Comparison of ENCODE assay signal across 18 cellular contexts in the genomic region with DNA sequence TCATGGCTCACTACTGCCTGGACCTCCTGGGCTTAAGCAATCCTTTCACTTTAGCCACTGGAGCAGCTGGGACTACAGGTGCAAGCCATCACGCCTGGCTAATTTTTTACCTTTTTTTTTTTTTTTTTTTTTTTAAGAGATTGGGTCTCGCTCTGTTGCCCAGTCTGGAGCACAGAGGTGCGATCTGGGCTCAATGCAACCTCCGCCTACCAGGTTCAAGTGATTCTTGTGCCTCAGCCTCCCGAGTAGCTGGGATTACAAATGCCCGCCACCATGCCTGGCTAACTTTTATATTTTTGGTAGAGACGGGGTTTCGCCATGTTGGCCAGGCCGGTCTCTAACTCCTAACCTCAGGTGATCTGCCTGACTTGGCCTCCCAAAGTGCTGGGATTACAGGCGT. TPM values are rescaled to one million over a fixed set of nuclear protein-coding genes. Genes with fewer than 3 reads are reported as not detected.
DNase-seq lines count a peak whose midpoint lies in the region; ATAC-seq, FAIRE-seq and TF ChIP-seq lines count a peak whose summit lies in the region.
"Had no signal": no experiment of that assay in that cellular context is flagged by ENCODE, and none has a peak within 500 bp of the region (broad histone marks: within the 10 kb centered on the region; RNA-seq: fewer than 3 reads in every experiment).

No MANE protein-coding gene starts in this region.

- TF ChIP-seq CTCF in HEK293 (tag by site-specific recombination; IDR thresholded peaks at IDR 0.05) (no peak), OCI-LY7 (conservative IDR thresholded peaks at IDR 0.05; ENCODE audit: low read length) (no peak), K562 (IDR thresholded peaks at IDR 0.05 in 2 of 3, conservative IDR thresholded peaks at IDR 0.05 in 1 of 3; ENCODE audit: insufficient read depth in 2 of 3, low read depth in 1 of 3, low read length in 3 of 3) (no peak)

- H3K4me3 ChIP-seq in HEK293 (ENCODE audit: low read depth, low read length) (no peak overlapping the region), OCI-LY7 (ENCODE audit: low read depth, low read length, poor library complexity, severe bottlenecking) (no peak overlapping the region), K562 (no peak overlapping the region)
- H3K4me3 ChIP-seq: BLaER1 treated with 17β-estradiol and CSF1 and Interleukin-3, amounts not matched to agents 10 nM and 100 nM had no signal

- FAIRE-seq in K562 (lab: Jason Lieb, UNC): no peak
- FAIRE-seq: D721Med, GM12891, GM19239 had no signal

- no peak for TF ChIP-seq EP300 in K562 (IDR thresholded peaks at IDR 0.05; ENCODE audit: low read length)

- no TSS peak for BruUV-seq in OCI-LY7 (replicated peaks; lab: Mats Ljungman, UMichigan)
- BruUV-seq in K562 (replicated peaks; lab: Mats Ljungman, UMichigan): no TSS peak

- no peaks in the 10 kb centered on the region for H3K27me3 ChIP-seq in K562 (ENCODE audit: control insufficient read depth in 2 of 2, insufficient read depth in 2 of 2, low read length in 2 of 2)
- H3K27me3 ChIP-seq: BLaER1 treated with 17β-estradiol and CSF1 and Interleukin-3, amounts not matched to agents 10 nM and 100 nM had no signal

- intact Hi-C loops in OCI-LY7 (cut with micrococcal nuclease; ENCODE audit: unreplicated experiment): no loop called here
- intact Hi-C loops in K562 (cut with micrococcal nuclease): no loop called here

- no peaks in the 10 kb centered on the region for H3K9me3 ChIP-seq in HEK293 (ENCODE audit: control insufficient read depth, insufficient read depth, low read depth, low read length)
- H3K9me3 ChIP-seq in OCI-LY7 (ENCODE audit: low read length): no peaks in the 10 kb centered on the region
- no peaks in the 10 kb centered on the region for H3K9me3 ChIP-seq in K562 (replicated peaks; ENCODE audit: control insufficient read depth, insufficient read depth, low read depth, low read length)
- H3K9me3 ChIP-seq: BLaER1 treated with 17β-estradiol and CSF1 and Interleukin-3, amounts not matched to agents 10 nM and 100 nM; Caco-2 had no signal

- H4K20me1 ChIP-seq in OCI-LY7 (ENCODE audit: insufficient read depth, low read length): no peaks in the 10 kb centered on the region
- no peaks in the 10 kb centered on the region for H4K20me1 ChIP-seq in K562 (replicated peaks; ENCODE audit: control insufficient read depth, insufficient read depth, low read length)
- H4K20me1 ChIP-seq: BLaER1 treated with 17β-estradiol and CSF1 and Interleukin-3, amounts not matched to agents 10 nM and 100 nM had no signal

- TF ChIP-seq RAD21 in K562 (CRISPR knock-in tag; conservative IDR thresholded peaks at IDR 0.05 in 1 of 2, IDR thresholded peaks at IDR 0.05 in 1 of 2): no peak

- H3K9me1 ChIP-seq in K562 (ENCODE audit: control insufficient read depth, insufficient read depth, low read length): no peaks in the 10 kb centered on the region

- in situ Hi-C loops in K562 (cut with MboI): no loop called here

- H3K9ac ChIP-seq in K562 (ENCODE audit: insufficient read depth in 1 of 2, low read depth in 2 of 2, low read length in 2 of 2): no peak overlapping the region
- H3K9ac ChIP-seq: BLaER1 treated with 17β-estradiol and CSF1 and Interleukin-3, amounts not matched to agents 10 nM and 100 nM had no signal

- H2AFZ ChIP-seq in OCI-LY7 (ENCODE audit: low read length) (no peak overlapping the region), K562 (ENCODE audit: low read depth, low read length) (no peak overlapping the region)

- POLR2A ChIA-PET in HEK293 (lab: Yijun Ruan, JAX): no interaction called here
- POLR2A ChIA-PET in OCI-LY7 (lab: Charles Lee): no interaction called here
- POLR2A ChIA-PET in K562 (lab: Yijun Ruan, JAX): interaction anchor here (1.9 kb wide), 1 partner anchor 12 kb away, joined by 6 read pairs; no protein-coding TSS in a partner anchor

- no peak overlapping the region for H3K27ac ChIP-seq in HEK293 (ENCODE audit: extremely low read depth, low read depth, low read length)
- H3K27ac ChIP-seq in OCI-LY7 (ENCODE audit: low read depth, low read length, poor library complexity, severe bottlenecking): no peak overlapping the region
- H3K27ac ChIP-seq in K562 (ENCODE audit: extremely low read depth, low read depth, low read length): no peak overlapping the region
- H3K27ac ChIP-seq: BLaER1 treated with 17β-estradiol and CSF1 and Interleukin-3, amounts not matched to agents 10 nM and 100 nM; C4-2B had no signal

- no peak for ATAC-seq in K562
- ATAC-seq: CD8-positive, alpha-beta T cell had no signal

- H3K4me2 ChIP-seq in OCI-LY7 (ENCODE audit: low read length) (no peak overlapping the region), K562 (ENCODE audit: insufficient read depth, low read length) (no peak overlapping the region)
- H3K4me2 ChIP-seq: BLaER1 treated with 17β-estradiol and CSF1 and Interleukin-3, amounts not matched to agents 10 nM and 100 nM had no signal

- H3K36me3 ChIP-seq in HEK293 (ENCODE audit: control insufficient read depth in 2 of 2, insufficient read depth in 1 of 2, low read length in 2 of 2) (peaks cover 0 to 11% of the 10 kb centered on the region in 2 experiments), OCI-LY7 (ENCODE audit: insufficient read depth, low read length) (peaks cover 35% of the 10 kb centered on the region; the same call in 1 of the 2 replicates), K562 (ENCODE audit: control insufficient read depth, insufficient read depth, low read length) (peaks cover 24% of the 10 kb centered on the region)

- H3K79me2 ChIP-seq in OCI-LY7 (ENCODE audit: insufficient read depth, low read depth, low read length) (no peaks in the 10 kb centered on the region), K562 (ENCODE audit: control insufficient read depth, insufficient read depth, low read length) (no peaks in the 10 kb centered on the region)

- 88% methylated on average over 7 of the region's 10 CpGs for WGBS in K562 (ENCODE audit: insufficient coverage, low coverage, missing lambda C conversion rate)

- H3K9me2 ChIP-seq in OCI-LY7 (ENCODE audit: insufficient read depth, low read length): no peaks in the 10 kb centered on the region

- CTCF ChIA-PET in HEK293 (lab: Yijun Ruan, JAX) (no interaction called here), OCI-LY7 (lab: Charles Lee; ENCODE audit: unreplicated experiment) (no interaction called here), K562 (lab: Yijun Ruan, JAX; ENCODE audit: low intra/inter-chr PET ratio) (no interaction called here)

- DNase-seq in OCI-LY7 (ENCODE audit: low spot score) (peak; percentile 11), K562 (ENCODE audit: extremely low read depth in 1 of 4, low spot score in 3 of 4) (no peak), NCI-H2171 treated with DMSO at 0.1 percent for 48 hours (lab: John Stamatoyannopoulos, UW) (no peak)
- DNase-seq in stimulated activated CD4-positive, alpha-beta T cell treated with anti-CD3 and anti-CD28 coated beads, Interleukin-4, amount 100 ng/mL, for 4 hours: no peak
- DNase-seq: 8988T; ACHN; Caco-2; Calu3; CD4-positive, alpha-beta T cell; CD8-positive, alpha-beta T cell; DMS79 treated with DMSO at 0.1 percent for 48 hours; GF-D8 had no signal

- no peak for TF ChIP-seq POLR2A in K562 (conservative IDR thresholded peaks at IDR 0.05)

- H3K4me1 ChIP-seq in HEK293 (ENCODE audit: control insufficient read depth, insufficient read depth, low read length): no peaks in the 10 kb centered on the region
- no peaks in the 10 kb centered on the region for H3K4me1 ChIP-seq in OCI-LY7 (ENCODE audit: insufficient read depth, low read length, poor library complexity, severe bottlenecking)
- H3K4me1 ChIP-seq in K562 (replicated peaks in 1 of 2; ENCODE audit: control insufficient read depth in 2 of 2, insufficient read depth in 2 of 2, low read length in 2 of 2): no peaks in the 10 kb centered on the region
- H3K4me1 ChIP-seq: Caco-2 had no signal

TF ChIP-seq in HEK293, 187 proteins besides CTCF, POLR2A, EP300 and RAD21 (continues in another document):
- no peak for TF ChIP-seq GLI4 (tag by site-specific recombination; IDR thresholded peaks at IDR 0.05)
- TF ChIP-seq IKZF3 (tag by site-specific recombination; IDR thresholded peaks at IDR 0.05): no peak

TF ChIP-seq in K562, 482 proteins besides CTCF, POLR2A, EP300 and RAD21:
- TF ChIP-seq ZNF121 (CRISPR knock-in tag; conservative IDR thresholded peaks at IDR 0.05) (peak; percentile 78), GTF2F1 (IDR thresholded peaks at IDR 0.05; ENCODE audit: low read depth, low read length) (no peak)

RNA-seq across cellular contexts. Expression of a gene that starts 50.7 kb away (rescaled TPM):
- 7.4 and 9.6 TPM in 2 replicates for total RNA-seq in OCI-LY7 (2014; rRNA removed; shearing (Covaris generic))
- 13.8 and 14.6 TPM in 2 replicates for total RNA-seq in OCI-LY7 (2022)
- total RNA-seq in K562 (2011; cell fraction: chromatin; rRNA removed; ENCODE audit: low replicate concordance): 21.6 and 62.0 TPM in 2 replicates
- 25.8 and 34.5 TPM in 2 replicates for total RNA-seq in K562 (2011; cell fraction: nucleolus; rRNA removed)
- 24.9 and 29.2 TPM in 2 replicates for total RNA-seq in K562 (2011; cell fraction: nucleoplasm; rRNA removed)
- 6.8 and 8.4 TPM in 2 replicates for total RNA-seq in K562 (2014; rRNA removed)
- total RNA-seq in K562 (2014; rRNA removed; fragmentation: Illumina TruSeq; extraction: Trizol): 3.0 and 3.3 TPM in 2 replicates
- total RNA-seq in K562 (2015; rRNA removed; fragmentation: Illumina TruSeq; extraction: Trizol): 3.8 and 4.5 TPM in 2 replicates
- total RNA-seq in K562 (2021): 10.5 and 11.7 TPM in 2 replicates
- 4.0 and 4.8 TPM in 2 replicates for polyA plus RNA-seq in K562 (2011; rRNA removed)
- 3.0 and 7.4 TPM in 2 replicates for polyA plus RNA-seq in K562 (2011; cell fraction: cytosol; rRNA removed)
- 17.2 and 37.9 TPM in 2 replicates for polyA plus RNA-seq in K562 (2011; cell fraction: nucleus; rRNA removed)
- polyA plus RNA-seq in K562 (2012): 6.7 and 10.6 TPM in 2 replicates
- polyA plus RNA-seq in K562 (2014; fragmentation: Illumina TruSeq; extraction: Trizol): 3.7 and 4.9 TPM in 2 replicates
- under 1 TPM; 0.35 to 0.52 TPM for polyA plus RNA-seq in K562 (2014; fragmentation: Nextera tagmentation; extraction: Ambion mirVana)
- 8.1 and 8.6 TPM in 2 replicates for polyA plus RNA-seq in K562 (2014; rRNA removed)
- polyA minus RNA-seq in K562 (2011; rRNA and poly(A)+ RNA removed): 2.2 and 4.0 TPM in 2 replicates
- polyA minus RNA-seq in K562 (2011; cell fraction: cytosol; rRNA and poly(A)+ RNA removed): 1.9 and 4.6 TPM in 2 replicates
- 11.0 and 16.4 TPM in 2 replicates for polyA minus RNA-seq in K562 (2011; cell fraction: nucleus; rRNA and poly(A)+ RNA removed)
